In the genomic region with DNA sequence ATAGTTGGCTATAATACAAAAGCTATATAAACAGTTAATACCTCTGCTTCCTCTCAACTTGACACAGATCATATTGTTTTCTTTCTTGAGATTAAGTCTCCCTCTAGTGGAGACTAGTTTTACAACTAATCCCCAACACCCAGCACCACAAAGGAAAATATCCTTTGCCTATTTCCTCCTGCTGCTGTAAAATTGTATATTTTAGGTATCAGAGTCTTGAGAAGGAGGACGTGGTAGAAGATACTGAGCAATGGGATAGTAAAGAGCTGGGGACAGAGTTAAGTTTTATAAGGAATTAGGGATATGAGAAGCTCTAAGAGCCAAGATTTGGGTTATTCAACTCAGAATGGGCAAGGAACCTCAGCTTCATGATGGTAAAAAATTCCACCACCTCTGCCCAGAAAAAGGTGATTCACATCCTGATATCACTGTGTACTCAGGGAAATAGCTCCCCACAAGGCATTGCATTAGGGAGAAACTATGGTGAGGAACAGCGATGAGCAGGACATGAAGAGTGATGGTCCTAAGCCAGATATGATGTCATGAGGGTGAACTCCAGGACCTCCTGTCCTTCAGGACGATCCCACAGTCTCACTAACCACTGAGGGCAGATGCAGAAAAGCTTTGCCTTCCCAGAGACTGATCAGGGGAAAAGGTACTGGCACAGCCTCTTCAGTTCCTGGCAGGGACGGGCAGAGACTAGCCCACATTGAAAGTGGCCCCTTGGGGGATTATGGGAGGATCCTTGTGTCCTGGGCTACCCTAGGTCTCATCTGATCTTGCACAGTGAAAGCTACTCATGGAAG, we compare ENCODE assay signal across 8 cellular contexts. TPM values are rescaled to one million over a fixed set of nuclear protein-coding genes. Genes with fewer than 3 reads are reported as not detected.
DNase-seq lines count a peak whose midpoint lies in the region; ATAC-seq and TF ChIP-seq lines count a peak whose summit lies in the region.

No MANE protein-coding gene starts in this region.

- H3K4me1 ChIP-seq in cardiac muscle cell (ENCODE audit: low read depth), result no peaks in the 10 kb centered on the region

- DNase-seq in BJ (ENCODE audit: low read depth), result peak; percentile 11
- peak; percentile 56 for DNase-seq in NCI-H2171 (lab: John Stamatoyannopoulos, UW)
- DNase-seq in activated CD8-positive, alpha-beta T cell treated with anti-CD3 and anti-CD28 coated beads, Interleukin-2, amount 10 ng/mL, durations not matched to agents 7 days and 5 days, result no peak
- DNase-seq in cardiac muscle cell (ENCODE audit: low read depth in 1 of 2, low spot score in 1 of 2), result peak; percentile 65 to 81
- DNase-seq in retina, result peak; percentile 42
- DNase-seq in stimulated activated CD4-positive, alpha-beta T cell treated with anti-CD3 and anti-CD28 coated beads, Interleukin-4, amount 100 ng/mL, for 4 hours, result no peak

- POLR2A ChIA-PET in BJ (lab: Charles Lee), result no interaction called here
- POLR2A ChIA-PET in activated CD8-positive, alpha-beta T cell treated with anti-CD3 and anti-CD28 coated beads, Interleukin-2, amount 10 ng/mL, durations not matched to agents 7 days and 5 days (lab: Charles Lee), result interaction anchor here (1.2 to 1.8 kb wide), 4 partner anchors 151 to 217 kb away, joined by 4 to 6 read pairs (median 5); a partner anchor contains a TSS

- no peaks in the 10 kb centered on the region for H3K27me3 Mint-ChIP-seq in activated CD8-positive, alpha-beta T cell treated with anti-CD3 and anti-CD28 coated beads, Interleukin-2, amount 10 ng/mL, durations not matched to agents 7 days and 5 days (ENCODE audit: low read depth)

- peaks cover 16% of the 10 kb centered on the region for H3K4me1 Mint-ChIP-seq in activated CD8-positive, alpha-beta T cell treated with anti-CD3 and anti-CD28 coated beads, Interleukin-2, amount 10 ng/mL, durations not matched to agents 7 days and 5 days (ENCODE audit: low read depth)

- H3K36me3 ChIP-seq in BJ (ENCODE audit: control insufficient read depth, insufficient read depth, low read length) (no peaks in the 10 kb centered on the region), cardiac muscle cell (no peaks in the 10 kb centered on the region)

- H3K36me3 Mint-ChIP-seq in activated CD8-positive, alpha-beta T cell treated with anti-CD3 and anti-CD28 coated beads, Interleukin-2, amount 10 ng/mL, durations not matched to agents 7 days and 5 days (ENCODE audit: low read depth), result peaks cover 4% of the 10 kb centered on the region

- no peaks in the 10 kb centered on the region for H3K9me3 Mint-ChIP-seq in activated CD8-positive, alpha-beta T cell treated with anti-CD3 and anti-CD28 coated beads, Interleukin-2, amount 10 ng/mL, durations not matched to agents 7 days and 5 days (ENCODE audit: insufficient read depth)

- peak; percentile 45 for ATAC-seq in GM21786 (IDR thresholded peaks at IDR 0.05; ENCODE audit: unreplicated experiment)
- ATAC-seq in activated CD8-positive, alpha-beta T cell treated with anti-CD3 and anti-CD28 coated beads, Interleukin-2, amount 10 ng/mL, durations not matched to agents 7 days and 5 days, result peak; percentile 84
- no peak for ATAC-seq in HG02970 (IDR thresholded peaks at IDR 0.05; ENCODE audit: low FRiP score, unreplicated experiment)

- H3K27ac ChIP-seq in cardiac muscle cell, result no peak overlapping the region

- no peaks in the 10 kb centered on the region for H3K9me3 ChIP-seq in cardiac muscle cell (ENCODE audit: low read depth)

- H3K4me3 ChIP-seq in BJ (ENCODE audit: low read depth, low read length), result no peak overlapping the region
- H3K4me3 ChIP-seq in cardiac muscle cell, result no peak overlapping the region

- no peak overlapping the region for H3K27ac Mint-ChIP-seq in activated CD8-positive, alpha-beta T cell treated with anti-CD3 and anti-CD28 coated beads, Interleukin-2, amount 10 ng/mL, durations not matched to agents 7 days and 5 days

- CTCF ChIA-PET in BJ (lab: Yijun Ruan, JAX), result interaction anchor here (0.6 to 8.0 kb wide), 28 partner anchors 8 to 933 kb away, joined by 3 to 126 read pairs (median 4); a partner anchor contains a TSS
- CTCF ChIA-PET in activated CD8-positive, alpha-beta T cell treated with anti-CD3 and anti-CD28 coated beads, Interleukin-2, amount 10 ng/mL, durations not matched to agents 7 days and 5 days (lab: Charles Lee), result interaction anchor here (0.6 to 10.4 kb wide), 52 partner anchors 8 to 251 kb away, joined by 3 to 223 read pairs (median 6); a partner anchor contains a TSS

- H3K4me3 Mint-ChIP-seq in activated CD8-positive, alpha-beta T cell treated with anti-CD3 and anti-CD28 coated beads, Interleukin-2, amount 10 ng/mL, durations not matched to agents 7 days and 5 days, result no peak overlapping the region

- H3K27me3 ChIP-seq in BJ (ENCODE audit: control insufficient read depth, insufficient read depth, low read length), result no peaks in the 10 kb centered on the region
- H3K27me3 ChIP-seq in cardiac muscle cell, result no peaks in the 10 kb centered on the region

- TF ChIP-seq CTCF in BJ (IDR thresholded peaks at IDR 0.05; ENCODE audit: insufficient read depth, low read depth, low read length) (peak; percentile 60), cardiac muscle cell (IDR thresholded peaks at IDR 0.05; ENCODE audit: low read depth, low read length) (peak; percentile 62)

RNA-seq across cellular contexts. Expression of a gene that starts 14.7 kb away (rescaled TPM):
- polyA plus RNA-seq in BJ (2011; rRNA removed) (not detected in 2 replicates), cardiac muscle cell (not detected in 2 replicates)
- polyA minus RNA-seq in BJ (2011; rRNA and poly(A)+ RNA removed), result not detected in 2 replicates
- total RNA-seq in activated CD8-positive, alpha-beta T cell treated with anti-CD3 and anti-CD28 coated beads, Interleukin-2, amount 10 ng/mL, durations not matched to agents 7 days and 5 days, result not detected
- not detected in 2 replicates for total RNA-seq in cardiac muscle cell

Comparison
In these comparisons a context has a peak if more than half of its experiments do, and no peak if none do; other contexts are left out.
1. DNase-seq: peak in BJ (single experiment), NCI-H2171 (single experiment), cardiac muscle cell (2 of 2) and retina (single experiment); none in activated CD8-positive, alpha-beta T cell treated with anti-CD3 and anti-CD28 coated beads, Interleukin-2, amount 10 ng/mL, durations not matched to agents 7 days and 5 days (single experiment) and stimulated activated CD4-positive, alpha-beta T cell treated with anti-CD3 and anti-CD28 coated beads, Interleukin-4, amount 100 ng/mL, for 4 hours (0 of 2).